Comparison of ENCODE assay signal across 8 cellular contexts in genomic region chr10:48307584-48307983, GRCh38. TPM values are rescaled to one million over a fixed set of nuclear protein-coding genes. Genes with fewer than 3 reads are reported as not detected.
DNase-seq lines count a peak whose midpoint lies in the region; ATAC-seq, FAIRE-seq and TF ChIP-seq lines count a peak whose summit lies in the region.

No MANE protein-coding gene starts in this region.

- no peak overlapping the region for H2BK12ac ChIP-seq in mesenchymal stem cell (ENCODE audit: low read length in 2 of 2)

- no peak overlapping the region for H4K91ac ChIP-seq in mesenchymal stem cell (ENCODE audit: low read length)

- H4K8ac ChIP-seq in mesenchymal stem cell (ENCODE audit: low read length) = no peak overlapping the region

- no peaks in the 10 kb centered on the region for H4K20me1 ChIP-seq in GM12878 (ENCODE audit: control insufficient read depth, insufficient read depth)

- CTCF ChIA-PET in GM12878 (lab: Yijun Ruan, JAX) = interaction anchor here (1.1 to 3.6 kb wide), 7 partner anchors 9 to 77 kb away, joined by 3 to 20 read pairs (median 6); no protein-coding TSS in a partner anchor

- no peak for TF ChIP-seq CTCF in left ventricle myocardium inferior (IDR thresholded peaks at IDR 0.05; ENCODE audit: borderline replicate concordance)
- no peak for TF ChIP-seq CTCF in GM12878 (IDR thresholded peaks at IDR 0.05 in 2 of 3, conservative IDR thresholded peaks at IDR 0.05 in 1 of 3; ENCODE audit: control insufficient read depth in 2 of 3, extremely low read depth in 1 of 3, insufficient read depth in 1 of 3, low read depth in 3 of 3, low read length in 3 of 3)

- peak overlapping the region; percentile 93 for H3K4me3 ChIP-seq in left ventricle myocardium inferior
- peak overlapping the region; percentile 92 for H3K4me3 ChIP-seq in GM12878
- H3K4me3 ChIP-seq in mesenchymal stem cell (ENCODE audit: insufficient read depth in 1 of 2, low read depth in 1 of 2, low read length in 2 of 2) = peak overlapping the region in 1 of 2 experiments; percentile 92

- H2BK5ac ChIP-seq in mesenchymal stem cell (ENCODE audit: low read depth, low read length, poor library complexity, severe bottlenecking) = no peak overlapping the region

- SMC1A ChIA-PET in GM12878 (lab: Charles Lee; ENCODE audit: uncharacterized antibody, unreplicated experiment) = interaction anchor here (0.9 to 3.9 kb wide), 6 partner anchors 13 to 110 kb away, joined by 3 to 33 read pairs (median 4); no protein-coding TSS in a partner anchor

- H2AFZ ChIP-seq in GM12878 (ENCODE audit: control insufficient read depth, low read depth, low read length) (no peak overlapping the region), mesenchymal stem cell (ENCODE audit: low read depth, low read length) (no peak overlapping the region)

- no peak for TF ChIP-seq RAD21 in GM12878 (IDR thresholded peaks at IDR 0.05; ENCODE audit: insufficient read depth, low read depth, low read length)

- H2BK120ac ChIP-seq in mesenchymal stem cell (ENCODE audit: low read depth, low read length) = no peak overlapping the region

- no peaks in the 10 kb centered on the region for H3K79me1 ChIP-seq in mesenchymal stem cell (replicated peaks; ENCODE audit: low read length, poor library complexity, severe bottlenecking)

- in situ Hi-C loops in GM12878 (cut with MboI) = no loop called here

- H3K27ac ChIP-seq in left ventricle myocardium inferior (replicated peaks) (peak overlapping the region; percentile 98), GM12878 (ENCODE audit: control insufficient read depth, insufficient read depth) (peak overlapping the region; percentile 46; the same call in 1 of the 2 replicates), mesenchymal stem cell (ENCODE audit: low read length, poor library complexity, severe bottlenecking) (no peak overlapping the region)

- peak overlapping the region in 1 of 2 experiments; percentile 94 for H3K4ac ChIP-seq in mesenchymal stem cell (ENCODE audit: low read depth in 1 of 2, low read length in 2 of 2)

- H3K79me2 ChIP-seq in GM12878 (ENCODE audit: control insufficient read depth, insufficient read depth, low read length) = peaks cover 35% of the 10 kb centered on the region

- no TSS peak for BruUV-seq in GM12878 (replicated peaks; lab: Mats Ljungman, UMichigan)

- no peak overlapping the region for H3K14ac ChIP-seq in mesenchymal stem cell (ENCODE audit: low read length in 2 of 2)

- TF ChIP-seq POLR2A in GM12878 (IDR thresholded peaks at IDR 0.05; ENCODE audit: low read depth, low read length) = no peak

- DNase-seq in left ventricle myocardium inferior (no peak), Right ventricle myocardium inferior (ENCODE audit: missing footprints) (no peak), GM12878 (ENCODE audit: low read depth, low spot score) (no peak), mesenchymal stem cell (peak; percentile 16), anterior cingulate cortex (lab: John Stamatoyannopoulos, UW) (no peak), retina (no peak)

- WGBS in GM12878 (ENCODE audit: insufficient coverage, insufficient replicate concordance, low lambda C conversion rate, missing lambda C conversion rate) = 45% methylated on average over 5 of the region's 5 CpGs
- 35% methylated on average over 5 of the region's 5 CpGs for WGBS in mesenchymal stem cell

- H3K4me2 ChIP-seq in GM12878 (ENCODE audit: control insufficient read depth, insufficient read depth) = peak overlapping the region; percentile 82
- H3K4me2 ChIP-seq in mesenchymal stem cell (ENCODE audit: low read length, poor library complexity, severe bottlenecking) = peak overlapping the region; percentile 82

- H3K4me1 ChIP-seq in left ventricle myocardium inferior (peaks cover 59% of the 10 kb centered on the region), GM12878 (ENCODE audit: control insufficient read depth, insufficient read depth, low read length) (peaks cover 11% of the 10 kb centered on the region), mesenchymal stem cell (ENCODE audit: control insufficient read depth, insufficient read depth, low read depth, low read length) (peaks cover 4% of the 10 kb centered on the region)

- TF ChIP-seq EP300 in GM12878 (IDR thresholded peaks at IDR 0.05; ENCODE audit: borderline replicate concordance in 1 of 2, control insufficient read depth in 1 of 2, low read depth in 2 of 2, low read length in 2 of 2) = no peak

- intact Hi-C loops in left ventricle myocardium inferior (cut with micrococcal nuclease) = no loop called here
- intact Hi-C loops in Right ventricle myocardium inferior (cut with DNase I) = loop anchor here (5.0 kb wide), 1 partner anchor 55 kb away; no protein-coding TSS in a partner anchor
- intact Hi-C loops in GM12878 (cut with micrococcal nuclease; ENCODE audit: unreplicated experiment) = loop anchor here (2.0 kb wide), 1 partner anchor 29 kb away; no protein-coding TSS in a partner anchor

- POLR2A ChIA-PET in GM12878 (lab: Charles Lee) = interaction anchor here (0.6 to 1.2 kb wide), 3 partner anchors 10 to 31 kb away, joined by 3 to 4 read pairs (median 3); no protein-coding TSS in a partner anchor

- no peak overlapping the region for H3K18ac ChIP-seq in mesenchymal stem cell (ENCODE audit: low read depth in 1 of 2, low read length in 2 of 2)

- no peak overlapping the region for H2BK15ac ChIP-seq in mesenchymal stem cell (ENCODE audit: low read depth, poor library complexity, severe bottlenecking)

- H3K9ac ChIP-seq in GM12878 (ENCODE audit: control insufficient read depth, insufficient read depth, low read length) (peak overlapping the region; percentile 78), mesenchymal stem cell (ENCODE audit: low read length) (peak overlapping the region; percentile 91)

- no peak overlapping the region for H3K23ac ChIP-seq in mesenchymal stem cell (ENCODE audit: low read length in 2 of 2)

- RAD21 ChIA-PET in GM12878 (lab: Charles Lee; ENCODE audit: unreplicated experiment) = no interaction called here

- FAIRE-seq in GM12878 (lab: Jason Lieb, UNC) = no peak

- H3K9me3 ChIP-seq in left ventricle myocardium inferior (replicated peaks) (no peaks in the 10 kb centered on the region), GM12878 (replicated peaks; ENCODE audit: control insufficient read depth, insufficient read depth, low read length) (no peaks in the 10 kb centered on the region), mesenchymal stem cell (ENCODE audit: control insufficient read depth, low read length) (no peaks in the 10 kb centered on the region)

- no peaks in the 10 kb centered on the region for H3K36me3 ChIP-seq in left ventricle myocardium inferior
- H3K36me3 ChIP-seq in GM12878 (ENCODE audit: control insufficient read depth in 2 of 2, insufficient read depth in 2 of 2, low read length in 1 of 2) = no peaks in the 10 kb centered on the region
- no peaks in the 10 kb centered on the region for H3K36me3 ChIP-seq in mesenchymal stem cell (ENCODE audit: control insufficient read depth in 1 of 2, insufficient read depth in 2 of 2, low read depth in 1 of 2, low read length in 2 of 2)

- H3K27me3 ChIP-seq in left ventricle myocardium inferior (ENCODE audit: low read depth) (no peaks in the 10 kb centered on the region), GM12878 (replicated peaks in 1 of 2; ENCODE audit: control insufficient read depth in 2 of 2, insufficient read depth in 2 of 2, low read length in 1 of 2) (no peaks in the 10 kb centered on the region), mesenchymal stem cell (ENCODE audit: control insufficient read depth in 1 of 2, insufficient read depth in 1 of 2, low read length in 2 of 2) (peaks cover 4 to 6% of the 10 kb centered on the region in 2 experiments)

- ATAC-seq in Right ventricle myocardium inferior (no peak), GM12878 (no peak), GM18502 (IDR thresholded peaks at IDR 0.05; ENCODE audit: poor library complexity, unreplicated experiment) (no peak), GM19351 (IDR thresholded peaks at IDR 0.05; ENCODE audit: unreplicated experiment) (no peak)

- H2AK5ac ChIP-seq in mesenchymal stem cell (ENCODE audit: low read length, severe bottlenecking) = no peak overlapping the region

RNA-seq across cellular contexts. Expression of gene MAPK8, which starts 1.1 kb away (rescaled TPM):
- 32.7 TPM for total RNA-seq in left ventricle myocardium inferior
- 29.5 TPM for total RNA-seq in Right ventricle myocardium inferior
- 283 and 289 TPM in 2 replicates for total RNA-seq in GM12878 (2013; cell fraction: nucleolus; rRNA removed)
- 38.4 and 45.6 TPM in 2 replicates for total RNA-seq in GM12878 (2014; rRNA removed)
- total RNA-seq in GM12878 (2014; rRNA removed; fragmentation: Illumina TruSeq; extraction: Trizol) = 45.1 and 46.3 TPM in 2 replicates
- total RNA-seq in GM12878 (2021) = 44.5 and 49.4 TPM in 2 replicates
- 5.9 TPM for polyA plus RNA-seq in GM12878 (2011; ENCODE audit: low read depth)
- polyA plus RNA-seq in GM12878 (2011; rRNA removed) = 102 and 143 TPM in 2 replicates
- polyA plus RNA-seq in GM12878 (2011; cell fraction: cytosol; rRNA removed) = 41.0 and 52.2 TPM in 2 replicates
- polyA plus RNA-seq in GM12878 (2011; cell fraction: nucleus; rRNA removed) = 58.2 and 63.3 TPM in 2 replicates
- 20.4 and 27.9 TPM in 2 replicates for polyA plus RNA-seq in GM12878 (2012)
- 61.4 and 74.0 TPM in 2 replicates for polyA plus RNA-seq in GM12878 (2014; fragmentation: Illumina TruSeq; extraction: Trizol)
- polyA plus RNA-seq in GM12878 (2014; fragmentation: Nextera tagmentation; extraction: Ambion mirVana) = 1 to 10 TPM; 3.9 to 4.3 TPM
- polyA plus RNA-seq in GM12878 (2014; rRNA removed) = 32.7 and 39.8 TPM in 2 replicates
- polyA plus RNA-seq in GM12878 (2016; fragmentation: Nextera tagmentation; extraction: Ambion mirVana) = 10 to 100 TPM; 38.2 to 40.3 TPM
- 47.9 and 72.2 TPM in 2 replicates for polyA minus RNA-seq in GM12878 (2011; rRNA and poly(A)+ RNA removed)
- 23.1 and 25.4 TPM in 2 replicates for polyA minus RNA-seq in GM12878 (2011; cell fraction: cytosol; rRNA and poly(A)+ RNA removed)
- polyA minus RNA-seq in GM12878 (2011; cell fraction: nucleus; rRNA and poly(A)+ RNA removed) = 51.7 and 64.1 TPM in 2 replicates
- polyA plus RNA-seq in mesenchymal stem cell (2013, experiment 1 of 2) = 22.6 TPM
- polyA plus RNA-seq in mesenchymal stem cell (2013, experiment 2 of 2) = 24.6 TPM

RNA-seq across cellular contexts. Expression of gene FRMPD2, which starts 33.1 kb away (rescaled TPM):
- total RNA-seq in left ventricle myocardium inferior (0.38 TPM), Right ventricle myocardium inferior (not detected), GM12878 (2014; rRNA removed) (1.3 and 2.3 TPM in 2 replicates), GM12878 (2014; rRNA removed; fragmentation: Illumina TruSeq; extraction: Trizol) (0.88 and 1.2 TPM in 2 replicates), GM12878 (2021) (1.4 and 2.1 TPM in 2 replicates)
- total RNA-seq in GM12878 (2013; cell fraction: nucleolus; rRNA removed) = 83.6 and 99.6 TPM in 2 replicates
- 0.21 TPM for polyA plus RNA-seq in GM12878 (2011; ENCODE audit: low read depth)
- polyA plus RNA-seq in GM12878 (2011; rRNA removed) (3.2 and 5.7 TPM in 2 replicates), GM12878 (2014; fragmentation: Illumina TruSeq; extraction: Trizol) (0.60 and 0.76 TPM in 2 replicates), GM12878 (2014; fragmentation: Nextera tagmentation; extraction: Ambion mirVana) (1 to 10 TPM in 1 of 2 experiments, under 1 TPM in 1; 0.38 to 1.2 TPM), GM12878 (2014; rRNA removed) (1.2 and 1.4 TPM in 2 replicates), GM12878 (2016; fragmentation: Nextera tagmentation; extraction: Ambion mirVana) (1 to 10 TPM; 1.4 to 1.6 TPM)
- 3.7 and 4.0 TPM in 2 replicates for polyA plus RNA-seq in GM12878 (2011; cell fraction: cytosol; rRNA removed)
- polyA plus RNA-seq in GM12878 (2011; cell fraction: nucleus; rRNA removed) = 12.6 and 17.6 TPM in 2 replicates
- polyA plus RNA-seq in GM12878 (2012) = 0.64 and 1.5 TPM in 2 replicates
- polyA minus RNA-seq in GM12878 (2011; rRNA and poly(A)+ RNA removed) = 6.7 and 11.3 TPM in 2 replicates
- polyA minus RNA-seq in GM12878 (2011; cell fraction: cytosol; rRNA and poly(A)+ RNA removed) = 0.94 and 1.3 TPM in 2 replicates
- polyA minus RNA-seq in GM12878 (2011; cell fraction: nucleus; rRNA and poly(A)+ RNA removed) = 12.0 and 23.8 TPM in 2 replicates
- polyA plus RNA-seq in mesenchymal stem cell (2013, experiment 1 of 2) = 0.03 TPM
- polyA plus RNA-seq in mesenchymal stem cell (2013, experiment 2 of 2) = not detected
